ENCODE assay signal across 8 cellular contexts in the genomic region with DNA sequence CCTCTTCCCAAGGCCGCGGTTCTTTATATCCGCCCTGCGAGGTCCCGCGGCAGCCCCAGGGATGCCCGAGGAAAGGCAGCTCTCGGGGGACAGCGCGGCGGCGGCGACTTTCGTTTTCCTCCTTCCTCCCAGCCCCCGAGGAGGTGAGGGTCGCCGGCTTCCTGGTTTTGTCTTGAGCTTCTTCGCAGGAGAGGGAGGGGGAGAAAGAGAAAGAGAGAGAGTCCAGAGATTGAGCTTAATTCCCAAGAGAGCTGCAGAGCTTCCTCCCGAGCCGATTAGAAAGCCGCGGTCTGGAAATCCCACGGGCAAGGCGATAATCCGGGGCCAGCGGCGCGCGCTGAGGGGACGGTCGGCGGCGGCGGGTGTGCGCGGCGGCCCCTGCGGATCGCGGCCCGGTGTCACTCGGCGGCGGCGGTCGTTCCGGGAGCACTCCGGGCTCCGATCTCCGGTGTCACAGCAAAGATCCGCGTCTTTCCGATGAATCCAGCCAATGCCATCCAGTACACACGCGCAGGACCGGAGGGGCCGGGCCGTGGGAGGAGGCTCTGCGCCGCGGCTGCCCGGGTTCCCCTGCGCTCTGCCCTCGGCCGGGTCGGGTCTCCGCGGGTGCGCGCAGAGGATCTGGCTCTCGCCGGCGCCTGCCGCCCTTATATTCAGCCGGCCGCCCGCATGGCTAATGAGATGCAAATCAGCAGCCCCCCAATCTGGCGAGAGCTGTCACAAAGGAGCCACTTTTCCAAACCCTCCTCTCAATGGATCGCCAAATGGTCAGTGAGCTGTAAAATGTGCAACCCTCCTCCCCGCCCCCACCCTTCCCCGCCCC. TPM values are rescaled to one million over a fixed set of nuclear protein-coding genes. Genes with fewer than 3 reads are reported as not detected.
A peak's percentile ranks its signal among the peaks of the same experiment; 100 is the strongest.
DNase-seq lines count a peak whose midpoint lies in the region; ATAC-seq and TF ChIP-seq lines count a peak whose summit lies in the region.

A gene with protein sequence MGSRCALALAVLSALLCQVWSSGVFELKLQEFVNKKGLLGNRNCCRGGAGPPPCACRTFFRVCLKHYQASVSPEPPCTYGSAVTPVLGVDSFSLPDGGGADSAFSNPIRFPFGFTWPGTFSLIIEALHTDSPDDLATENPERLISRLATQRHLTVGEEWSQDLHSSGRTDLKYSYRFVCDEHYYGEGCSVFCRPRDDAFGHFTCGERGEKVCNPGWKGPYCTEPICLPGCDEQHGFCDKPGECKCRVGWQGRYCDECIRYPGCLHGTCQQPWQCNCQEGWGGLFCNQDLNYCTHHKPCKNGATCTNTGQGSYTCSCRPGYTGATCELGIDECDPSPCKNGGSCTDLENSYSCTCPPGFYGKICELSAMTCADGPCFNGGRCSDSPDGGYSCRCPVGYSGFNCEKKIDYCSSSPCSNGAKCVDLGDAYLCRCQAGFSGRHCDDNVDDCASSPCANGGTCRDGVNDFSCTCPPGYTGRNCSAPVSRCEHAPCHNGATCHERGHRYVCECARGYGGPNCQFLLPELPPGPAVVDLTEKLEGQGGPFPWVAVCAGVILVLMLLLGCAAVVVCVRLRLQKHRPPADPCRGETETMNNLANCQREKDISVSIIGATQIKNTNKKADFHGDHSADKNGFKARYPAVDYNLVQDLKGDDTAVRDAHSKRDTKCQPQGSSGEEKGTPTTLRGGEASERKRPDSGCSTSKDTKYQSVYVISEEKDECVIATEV (minus strand): TSS at position 773 of the 823 bp plus-strand sequence. CDS start 939 bp downstream, outside the sequence.

- TF ChIP-seq CTCF in dorsolateral prefrontal cortex (IDR thresholded peaks at IDR 0.05 in 54 of 56, conservative IDR thresholded peaks at IDR 0.05 in 2 of 56; ENCODE audit: low read depth in 1 of 56, partially characterized antibody in 56 of 56) (peak in 1 of 56 donors; percentile 9), lower leg skin (IDR thresholded peaks at IDR 0.05) (no peak)

- intact Hi-C loops in dorsolateral prefrontal cortex (cut with DNase I) (loop anchor here (2.0 to 10.0 kb wide), 5 partner anchors 24 to 498 kb away; no protein-coding TSS in a partner anchor), lower leg skin (cut with DNase I; ENCODE audit: low total_unique reads) (no loop called here)

- peaks cover 0 to 61% (median 26%) of the 10 kb centered on the region in 45 donors for H3K27me3 ChIP-seq in dorsolateral prefrontal cortex

- H3K27me3 Mint-ChIP-seq in stimulated activated naive CD8-positive, alpha-beta T cell treated with anti-CD3 and anti-CD28 coated beads, Interleukin-15, Interleukin-2, amounts not matched to agents 100 ng/mL and 50 ng/mL, for 24 hours, result peaks cover 44% of the 10 kb centered on the region

- 0 to 1% methylated on average over 51 to 52 of the region's 81 CpGs for whole genome bisulfite sequencing in lower leg skin, 2 donors

- peaks cover 35% of the 10 kb centered on the region for H3K4me1 Mint-ChIP-seq in stimulated activated naive CD8-positive, alpha-beta T cell treated with anti-CD3 and anti-CD28 coated beads, Interleukin-15, Interleukin-2, amounts not matched to agents 100 ng/mL and 50 ng/mL, for 24 hours (ENCODE audit: low read depth)

- H3K27ac ChIP-seq in dorsolateral prefrontal cortex, result peak within 1 kb of the TSS; percentile 58 to 98 (median 93)

- ATAC-seq in HG03521 (IDR thresholded peaks at IDR 0.05; ENCODE audit: unreplicated experiment), result no peak
- no peak for ATAC-seq in HG03108 (IDR thresholded peaks at IDR 0.05; ENCODE audit: unreplicated experiment)

- peak within 1 kb of the TSS; percentile 85 for H3K4me3 Mint-ChIP-seq in stimulated activated naive CD8-positive, alpha-beta T cell treated with anti-CD3 and anti-CD28 coated beads, Interleukin-15, Interleukin-2, amounts not matched to agents 100 ng/mL and 50 ng/mL, for 24 hours

- H3K4me3 ChIP-seq in dorsolateral prefrontal cortex (peak within 1 kb of the TSS; percentile 55 to 92 (median 78)), lower leg skin (ENCODE audit: low read depth, poor library complexity, severe bottlenecking) (peak within 1 kb of the TSS; percentile 72)

- H3K9me3 Mint-ChIP-seq in stimulated activated naive CD8-positive, alpha-beta T cell treated with anti-CD3 and anti-CD28 coated beads, Interleukin-15, Interleukin-2, amounts not matched to agents 100 ng/mL and 50 ng/mL, for 24 hours, result no peaks in the 10 kb centered on the region

- H3K27ac Mint-ChIP-seq in stimulated activated naive CD8-positive, alpha-beta T cell treated with anti-CD3 and anti-CD28 coated beads, Interleukin-15, Interleukin-2, amounts not matched to agents 100 ng/mL and 50 ng/mL, for 24 hours, result no peak within 1 kb of the TSS

- H3K36me3 Mint-ChIP-seq in stimulated activated naive CD8-positive, alpha-beta T cell treated with anti-CD3 and anti-CD28 coated beads, Interleukin-15, Interleukin-2, amounts not matched to agents 100 ng/mL and 50 ng/mL, for 24 hours (ENCODE audit: low read depth), result peaks cover 6% of the 10 kb centered on the region

- DNase-seq in ELF-1 (ENCODE audit: low read depth, low spot score), result peak; percentile 69
- DNase-seq in M059J (ENCODE audit: low read depth), result peak; percentile 38
- DNase-seq in T1000 (lab: John Stamatoyannopoulos, UW), result peak; percentile 40
- DNase-seq in dorsolateral prefrontal cortex, result peak; percentile 28 to 95 (median 90)
- DNase-seq in lower leg skin (ENCODE audit: low spot score in 2 of 2), result peak in 1 of 2 donors; percentile 42

- no peak for TF ChIP-seq POLR2A in lower leg skin (IDR thresholded peaks at IDR 0.05)

RNA-seq across cellular contexts. Expression of the gene that starts here (rescaled TPM):
- total RNA-seq in M059J (2014; rRNA removed; shearing (Covaris generic)), result 0.07 and 2.0 TPM in 2 replicates
- total RNA-seq in dorsolateral prefrontal cortex (10 to 100 TPM in 104 of 120 experiments, 1 to 10 TPM in 16; 4.7 to 47.2 (median 15.7) TPM), lower leg skin (10 to 100 TPM; 40.6 to 53.7 (median 47.5) TPM)
